In genomic region chr1:156741613-156741983, GRCh38 we compare ENCODE assay signal across 7 cellular contexts. TPM values are rescaled to one million over a fixed set of nuclear protein-coding genes. Genes with fewer than 3 reads are reported as not detected.
A peak's percentile ranks its signal among the peaks of the same experiment; 100 is the strongest.
DNase-seq lines count a peak whose midpoint lies in the region; ATAC-seq and TF ChIP-seq lines count a peak whose summit lies in the region.

No MANE protein-coding gene starts in this region.

- POLR2A ChIA-PET in HCT116 (lab: Charles Lee): interaction anchor here (0.6 to 1.6 kb wide), 12 partner anchors 8 to 118 kb away, joined by 3 to 28 read pairs (median 4); partner anchors contain the start of genes CRABP2, HDGF, ISG20L2 and METTL25B

- H3K27ac Mint-ChIP-seq in stimulated activated naive CD8-positive, alpha-beta T cell treated with anti-CD3 and anti-CD28 coated beads, Interleukin-15, amount 100 ng/mL, for 72 hours: peak overlapping the region; percentile 97 to 98

- H3K36me3 ChIP-seq in HCT116 (ENCODE audit: control insufficient read depth in 1 of 2, insufficient read depth in 2 of 2, low read length in 2 of 2): peaks cover 20 to 39% of the 10 kb centered on the region in 2 experiments; a peak in 3 of 4 replicates
- H3K36me3 ChIP-seq in hepatocyte (replicated peaks; ENCODE audit: insufficient read depth, low read depth): no peaks in the 10 kb centered on the region

- H3K4me3 ChIP-seq in HCT116 (replicated peaks in 1 of 2; ENCODE audit: low read depth in 1 of 2, low read length in 2 of 2): peak overlapping the region; percentile 38 to 80
- H3K4me3 ChIP-seq in WI38 (ENCODE audit: low read depth, low read length): peak overlapping the region; percentile 13
- H3K4me3 ChIP-seq in hepatocyte: no peak overlapping the region

- no peak for DNase-seq in HCT116 (ENCODE audit: low read depth, low spot score)
- DNase-seq in hepatocyte (ENCODE audit: low spot score): no peak
- DNase-seq in stimulated activated naive CD8-positive, alpha-beta T cell treated with anti-CD3 and anti-CD28 coated beads, Interleukin-15, amount 100 ng/mL, for 72 hours: peak in 1 of 2 donors; percentile 38
- DNase-seq in T-helper 9 cell: no peak
- DNase-seq in NAMALWA (ENCODE audit: low spot score): no peak

- peaks cover 60% of the 10 kb centered on the region for H3K79me2 ChIP-seq in HCT116 (ENCODE audit: insufficient read depth, low read length)
- peaks cover 39% of the 10 kb centered on the region for H3K79me2 ChIP-seq in hepatocyte

- peaks cover 18 to 35% of the 10 kb centered on the region in 2 experiments for H3K4me1 ChIP-seq in HCT116 (ENCODE audit: control insufficient read depth in 1 of 2, insufficient read depth in 2 of 2, low read length in 2 of 2)
- peaks cover 23% of the 10 kb centered on the region for H3K4me1 ChIP-seq in hepatocyte (ENCODE audit: insufficient read depth)

- H2AFZ ChIP-seq in HCT116 (ENCODE audit: low read depth, low read length, poor library complexity, severe bottlenecking) (no peak overlapping the region), hepatocyte (peak overlapping the region; percentile 39)

- H3K9me3 ChIP-seq in HCT116 (ENCODE audit: control insufficient read depth in 1 of 2, insufficient read depth in 1 of 2, low read depth in 1 of 2, low read length in 2 of 2): no peaks in the 10 kb centered on the region
- no peaks in the 10 kb centered on the region for H3K9me3 ChIP-seq in hepatocyte (ENCODE audit: low read depth)

- intact Hi-C loops in HCT116 (cut with micrococcal nuclease): loop anchor here (1.0 to 10.0 kb wide), 3 partner anchors 13 to 237 kb away; partner anchors contain the start of genes ISG20L2, MEF2D, METTL25B and PRCC

- H3K9me2 ChIP-seq in HCT116 (ENCODE audit: insufficient read depth) (no peaks in the 10 kb centered on the region), hepatocyte (replicated peaks; ENCODE audit: insufficient read depth) (no peaks in the 10 kb centered on the region)

- no peak for TF ChIP-seq RAD21 in HCT116 (IDR thresholded peaks at IDR 0.05; ENCODE audit: low read depth)

- no peaks in the 10 kb centered on the region for H3K9me3 Mint-ChIP-seq in stimulated activated naive CD8-positive, alpha-beta T cell treated with anti-CD3 and anti-CD28 coated beads, Interleukin-15, amount 100 ng/mL, for 72 hours

- ATAC-seq in HCT116 (peak; percentile 1; the same call in 1 of the 2 replicates), GM21717 (IDR thresholded peaks at IDR 0.05; ENCODE audit: unreplicated experiment) (no peak)
- peak; percentile 8 for ATAC-seq in stimulated activated naive CD8-positive, alpha-beta T cell treated with anti-CD3 and anti-CD28 coated beads, Interleukin-15, amount 100 ng/mL, for 72 hours

- H3K27ac ChIP-seq in HCT116 (ENCODE audit: low read depth, low read length) (peak overlapping the region; percentile 69), hepatocyte (peak overlapping the region; percentile 89)

- H3K27me3 Mint-ChIP-seq in stimulated activated naive CD8-positive, alpha-beta T cell treated with anti-CD3 and anti-CD28 coated beads, Interleukin-15, amount 100 ng/mL, for 72 hours: no peaks in the 10 kb centered on the region

- H3K4me2 ChIP-seq in HCT116 (ENCODE audit: low read length) (peak overlapping the region; percentile 72), hepatocyte (peak overlapping the region; percentile 72)

- no peak for TF ChIP-seq POLR2A in HCT116 (IDR thresholded peaks at IDR 0.05; ENCODE audit: borderline replicate concordance, extremely low read depth, insufficient read depth, insufficient read length)

- H3K4me1 Mint-ChIP-seq in stimulated activated naive CD8-positive, alpha-beta T cell treated with anti-CD3 and anti-CD28 coated beads, Interleukin-15, amount 100 ng/mL, for 72 hours: peaks cover 73% of the 10 kb centered on the region

- H3K9ac ChIP-seq in HCT116 (ENCODE audit: low read length): peak overlapping the region; percentile 40

- peak overlapping the region; percentile 95 to 98 for H3K4me3 Mint-ChIP-seq in stimulated activated naive CD8-positive, alpha-beta T cell treated with anti-CD3 and anti-CD28 coated beads, Interleukin-15, amount 100 ng/mL, for 72 hours

- H4K20me1 ChIP-seq in HCT116 (ENCODE audit: insufficient read depth) (no peaks in the 10 kb centered on the region), hepatocyte (ENCODE audit: insufficient read depth, poor library complexity, severe bottlenecking) (no peaks in the 10 kb centered on the region)

- RAD21 ChIA-PET in HCT116 (lab: Charles Lee; ENCODE audit: low non-redundant PET in 1 of 2, low total read pairs in 2 of 2, uncharacterized antibody in 2 of 2, unreplicated experiment in 2 of 2): interaction anchor here (0.8 to 1.6 kb wide), 6 partner anchors 13 to 52 kb away, joined by 3 to 5 read pairs (median 4); partner anchors contain the start of genes PRCC (in 2 of the 2), ISG20L2 (in 1 of the 2) and METTL25B (in 1 of the 2)

- H3K27me3 ChIP-seq in HCT116 (ENCODE audit: insufficient read depth, low read length): no peaks in the 10 kb centered on the region
- H3K27me3 ChIP-seq in hepatocyte: no peaks in the 10 kb centered on the region

- BruUV-seq in HCT116 (replicated peaks; lab: Mats Ljungman, UMichigan): TSS peak; percentile 75

- 86% methylated on average over 5 of the region's 5 CpGs for WGBS in hepatocyte (ENCODE audit: low lambda C conversion rate, missing lambda C conversion rate)

- no peak for TF ChIP-seq CTCF in HCT116 (IDR thresholded peaks at IDR 0.05 in 2 of 3, conservative IDR thresholded peaks at IDR 0.05 in 1 of 3; ENCODE audit: borderline replicate concordance in 1 of 3, insufficient read depth in 1 of 3, low read depth in 2 of 3, low read length in 2 of 3)
- TF ChIP-seq CTCF in WI38 (IDR thresholded peaks at IDR 0.05; ENCODE audit: low read depth, low read length): no peak
- TF ChIP-seq CTCF in hepatocyte (IDR thresholded peaks at IDR 0.05; ENCODE audit: poor library complexity): no peak

- CTCF ChIA-PET in HCT116 (lab: Charles Lee): interaction anchor here (0.9 to 1.6 kb wide), 7 partner anchors 10 to 186 kb away, joined by 3 to 21 read pairs (median 7); partner anchors contain the start of genes HDGF, METTL25B and PRCC

TF ChIP-seq in HCT116, 20 proteins besides CTCF, POLR2A, EP300 and RAD21:
- TF ChIP-seq FOSL1 (IDR thresholded peaks at IDR 0.05; ENCODE audit: low read depth) (no peak), SP1 (IDR thresholded peaks at IDR 0.05; ENCODE audit: low read depth) (no peak), REST (IDR thresholded peaks at IDR 0.05; ENCODE audit: low read depth) (no peak), POLR2AphosphoS5 (IDR thresholded peaks at IDR 0.05; ENCODE audit: low read depth, low read length) (no peak), EZH2 (IDR thresholded peaks at IDR 0.05) (no peak), JUND (IDR thresholded peaks at IDR 0.05) (no peak), ZNF274 (IDR thresholded peaks at IDR 0.05; ENCODE audit: low read depth, low read length) (no peak), TCF7L2 (IDR thresholded peaks at IDR 0.05; ENCODE audit: borderline replicate concordance, extremely low read depth, insufficient read depth, insufficient read length) (no peak), EGR1 (IDR thresholded peaks at IDR 0.05; ENCODE audit: low read depth) (no peak), YY1 (IDR thresholded peaks at IDR 0.05; ENCODE audit: extremely low read depth, insufficient replicate concordance, low read depth, low read length) (no peak), CEBPB (IDR thresholded peaks at IDR 0.05; ENCODE audit: low read depth) (no peak), ELF1 (IDR thresholded peaks at IDR 0.05; ENCODE audit: borderline replicate concordance, low read depth) (no peak)

RNA-seq across cellular contexts. Expression of gene MRPL24, which starts 0.7 kb away (rescaled TPM):
- total RNA-seq in HCT116 (2021; ENCODE audit: unreplicated experiment) (111 TPM), hepatocyte (40.4 and 44.9 TPM in 2 replicates)
- polyA plus RNA-seq in HCT116 (2012): 106 and 142 TPM in 2 replicates
- 61.9 and 64.1 TPM in 2 replicates for polyA plus RNA-seq in hepatocyte

RNA-seq across cellular contexts. Expression of gene HDGF, which starts 9.9 kb away (rescaled TPM):
- total RNA-seq in HCT116 (2021; ENCODE audit: unreplicated experiment) (304 TPM), hepatocyte (160 and 192 TPM in 2 replicates)
- polyA plus RNA-seq in HCT116 (2012): 151 and 187 TPM in 2 replicates
- 153 and 166 TPM in 2 replicates for polyA plus RNA-seq in hepatocyte

RNA-seq across cellular contexts. Expression of gene ISG20L2, which starts 13.0 kb away (rescaled TPM):
- total RNA-seq in HCT116 (2021; ENCODE audit: unreplicated experiment): 41.7 TPM
- 19.9 and 23.3 TPM in 2 replicates for polyA plus RNA-seq in HCT116 (2012)
- total RNA-seq in hepatocyte: 22.4 and 27.5 TPM in 2 replicates
- 13.5 and 16.4 TPM in 2 replicates for polyA plus RNA-seq in hepatocyte

RNA-seq across cellular contexts. Expression of gene METTL25B, which starts 13.3 kb away (rescaled TPM):
- 36.5 TPM for total RNA-seq in HCT116 (2021; ENCODE audit: unreplicated experiment)
- 32.6 and 39.7 TPM in 2 replicates for polyA plus RNA-seq in HCT116 (2012)
- 20.6 and 21.8 TPM in 2 replicates for total RNA-seq in hepatocyte
- polyA plus RNA-seq in hepatocyte: 22.6 and 24.7 TPM in 2 replicates

RNA-seq across cellular contexts. Expression of gene PRCC, which starts 25.7 kb away (rescaled TPM):
- total RNA-seq in HCT116 (2021; ENCODE audit: unreplicated experiment): 78.1 TPM
- 46.0 and 53.9 TPM in 2 replicates for polyA plus RNA-seq in HCT116 (2012)
- total RNA-seq in hepatocyte: 35.9 and 45.0 TPM in 2 replicates
- 85.2 and 108 TPM in 2 replicates for polyA plus RNA-seq in hepatocyte
